In genomic region chr3:127590593-127591477, GRCh38 we compare ENCODE assay signal across 8 cellular contexts. TPM values are rescaled to one million over a fixed set of nuclear protein-coding genes. Genes with fewer than 3 reads are reported as not detected.
A peak's percentile ranks its signal among the peaks of the same experiment; 100 is the strongest.
DNase-seq lines count a peak whose midpoint lies in the region; ATAC-seq and TF ChIP-seq lines count a peak whose summit lies in the region.

Gene TPRA1 (minus strand): TSS chr3:127590733. CDS start chr3:127580146, 10,587 bp downstream.

- H3K4me2 ChIP-seq in MM.1S (ENCODE audit: low read depth, low read length) (peak within 1 kb of the TSS; percentile 98), neural progenitor cell (peak within 1 kb of the TSS; percentile 96)

- peak within 1 kb of the TSS; percentile 1 for H3K27ac Mint-ChIP-seq in neural progenitor cell

- no peaks in the 10 kb centered on the region for H3K36me3 Mint-ChIP-seq in neural progenitor cell

- H3K9ac ChIP-seq in MM.1S (ENCODE audit: low read length): peak within 1 kb of the TSS; percentile 88
- peak within 1 kb of the TSS; percentile 60 for H3K9ac ChIP-seq in neural progenitor cell

- H3K9me3 Mint-ChIP-seq in neural progenitor cell: no peaks in the 10 kb centered on the region

- peaks cover 17% of the 10 kb centered on the region for H3K27me3 Mint-ChIP-seq in neural progenitor cell (ENCODE audit: insufficient read depth, low read depth)

- peaks cover 17% of the 10 kb centered on the region for H3K4me1 ChIP-seq in MM.1S (ENCODE audit: low read length)
- H3K4me1 ChIP-seq in SJCRH30: peaks cover 7% of the 10 kb centered on the region; the same call in 1 of the 2 replicates
- H3K4me1 ChIP-seq in foreskin keratinocyte: peaks cover 13% of the 10 kb centered on the region
- H3K4me1 ChIP-seq in neural progenitor cell: peaks cover 14% of the 10 kb centered on the region

- peak; percentile 72 for ATAC-seq in foreskin keratinocyte

- peaks cover 6% of the 10 kb centered on the region; the same call in 1 of the 2 replicates for H3F3A ChIP-seq in MM.1S (ENCODE audit: insufficient read depth, low read length)
- peaks cover 15% of the 10 kb centered on the region for H3F3A ChIP-seq in neural progenitor cell (ENCODE audit: low read depth)

- H4K20me1 ChIP-seq in MM.1S (ENCODE audit: insufficient read depth, low read length): no peaks in the 10 kb centered on the region
- peaks cover 36% of the 10 kb centered on the region for H4K20me1 ChIP-seq in neural progenitor cell (ENCODE audit: low read depth)

- H3K9me3 ChIP-seq in MM.1S (replicated peaks; ENCODE audit: insufficient read depth, low read length) (no peaks in the 10 kb centered on the region), SJCRH30 (replicated peaks) (no peaks in the 10 kb centered on the region), neural progenitor cell (ENCODE audit: low read depth) (no peaks in the 10 kb centered on the region)

- H3K27ac ChIP-seq in MM.1S (ENCODE audit: low read length): peak within 1 kb of the TSS; percentile 92
- H3K27ac ChIP-seq in SJCRH30: peak within 1 kb of the TSS; percentile 70
- peak within 1 kb of the TSS; percentile 81 for H3K27ac ChIP-seq in foreskin keratinocyte
- H3K27ac ChIP-seq in neural progenitor cell: peak within 1 kb of the TSS; percentile 73

- no peaks in the 10 kb centered on the region for H3K9me2 ChIP-seq in MM.1S (replicated peaks; ENCODE audit: insufficient read depth, low read length)

- H3K4me3 ChIP-seq in MM.1S (ENCODE audit: low read length) (peak within 1 kb of the TSS; percentile 86), SJCRH30 (peak within 1 kb of the TSS; percentile 82), neural progenitor cell (peak within 1 kb of the TSS; percentile 92)

- DNase-seq in GM03348 (ENCODE audit: low spot score): peak; percentile 98
- peak; percentile 96 for DNase-seq in HCEC 1CT
- DNase-seq in MM.1S: peak; percentile 98
- peak; percentile 98 to 99 for DNase-seq in SJCRH30
- peak; percentile 67 for DNase-seq in activated gamma-delta T cell treated with anti-CD3 and anti-CD28 coated beads, Interleukin-2, amount 50 U/mL, for 16 hours (ENCODE audit: low read depth)
- peak; percentile 93 to 97 for DNase-seq in foreskin keratinocyte
- peak; percentile 97 for DNase-seq in neural progenitor cell (ENCODE audit: low spot score)
- peak; percentile 96 for DNase-seq in stromal cell of bone marrow (ENCODE audit: low read depth)

- H2AFZ ChIP-seq in MM.1S (ENCODE audit: low read length): peak within 1 kb of the TSS; percentile 82
- peak within 1 kb of the TSS; percentile 62 for H2AFZ ChIP-seq in neural progenitor cell (replicated peaks)

- H3K79me2 ChIP-seq in MM.1S (ENCODE audit: low read length) (peaks cover 46% of the 10 kb centered on the region), neural progenitor cell (ENCODE audit: low read depth) (peaks cover 22% of the 10 kb centered on the region)

- no peaks in the 10 kb centered on the region for H3K27me3 ChIP-seq in MM.1S (replicated peaks; ENCODE audit: insufficient read depth, low read length)
- H3K27me3 ChIP-seq in SJCRH30: no peaks in the 10 kb centered on the region
- H3K27me3 ChIP-seq in foreskin keratinocyte: no peaks in the 10 kb centered on the region
- H3K27me3 ChIP-seq in neural progenitor cell: no peaks in the 10 kb centered on the region

- peak within 1 kb of the TSS; percentile 94 for H3K4me3 Mint-ChIP-seq in neural progenitor cell

- peak; percentile 29 for TF ChIP-seq CTCF in MM.1S (IDR thresholded peaks at IDR 0.05; ENCODE audit: low read length)
- TF ChIP-seq CTCF in foreskin keratinocyte (conservative IDR thresholded peaks at IDR 0.05): peak; percentile 58
- peak; percentile 19 for TF ChIP-seq CTCF in neural progenitor cell (IDR thresholded peaks at IDR 0.05)

- H3K36me3 ChIP-seq in MM.1S (replicated peaks; ENCODE audit: insufficient read depth, low read length) (no peaks in the 10 kb centered on the region), SJCRH30 (no peaks in the 10 kb centered on the region), neural progenitor cell (no peaks in the 10 kb centered on the region)

- H3K4me1 Mint-ChIP-seq in neural progenitor cell: peaks cover 24% of the 10 kb centered on the region

RNA-seq across cellular contexts. Expression of gene TPRA1, which starts in this region (rescaled TPM):
- total RNA-seq in SJCRH30 (2014; rRNA removed; shearing (Covaris generic)): 24.4 and 24.8 TPM in 2 replicates
- 31.5 and 34.8 TPM in 2 replicates for total RNA-seq in foreskin keratinocyte
- polyA plus RNA-seq in foreskin keratinocyte: 35.9 and 40.6 TPM in 2 replicates
- total RNA-seq in neural progenitor cell (ENCODE audit: low replicate concordance): 11.8 and 27.4 TPM in 2 replicates

Comparison
In these comparisons a context has a peak if more than half of its experiments do, and no peak if none do; other contexts are left out.
1. Peak in every context shown above with its lines: DNase-seq, ATAC-seq, H3K4me3 ChIP-seq and H3K27ac ChIP-seq.